Comparison of ENCODE assay signal across 8 cellular contexts in genomic region chr11:86062719-86063118, GRCh38. TPM values are rescaled to one million over a fixed set of nuclear protein-coding genes. Genes with fewer than 3 reads are reported as not detected.
DNase-seq lines count a peak whose midpoint lies in the region; ATAC-seq and TF ChIP-seq lines count a peak whose summit lies in the region.

No MANE protein-coding gene starts in this region.

- peaks cover 76% of the 10 kb centered on the region for H3K4me1 Mint-ChIP-seq in activated T-helper 1 cell treated with anti-CD3 and anti-CD28 coated beads, Interleukin-12 subunit alpha, Interleukin-12 subunit beta, Interleukin-2, Interleukin-4 antibody, amounts not matched to agents 30 ng/mL and 10 ng/mL and 1 ng/mL, durations not matched to agents 14 hours and 24 hours and 36 hours (ENCODE audit: low read depth)
- H3K4me1 Mint-ChIP-seq in glutamatergic neuron (ENCODE audit: low read depth, unreplicated experiment), result peaks cover 21% of the 10 kb centered on the region

- intact Hi-C loops in activated T-helper 1 cell treated with anti-CD3 and anti-CD28 coated beads, Interleukin-12 subunit alpha, Interleukin-12 subunit beta, Interleukin-2, Interleukin-4 antibody, amounts not matched to agents 30 ng/mL and 10 ng/mL and 1 ng/mL, durations not matched to agents 14 hours and 24 hours and 36 hours (cut with micrococcal nuclease), result no loop called here

- H3K27me3 ChIP-seq in right atrium auricular region, result no peaks in the 10 kb centered on the region
- H3K27me3 ChIP-seq in subcutaneous abdominal adipose tissue (ENCODE audit: control insufficient read depth in 5 of 5, insufficient read depth in 4 of 5, low read length in 5 of 5), result no peaks in the 10 kb centered on the region

- peak overlapping the region; percentile 78 for H3K4me3 Mint-ChIP-seq in activated T-helper 1 cell treated with anti-CD3 and anti-CD28 coated beads, Interleukin-12 subunit alpha, Interleukin-12 subunit beta, Interleukin-2, Interleukin-4 antibody, amounts not matched to agents 30 ng/mL and 10 ng/mL and 1 ng/mL, durations not matched to agents 14 hours and 24 hours and 36 hours
- H3K4me3 Mint-ChIP-seq in glutamatergic neuron (ENCODE audit: unreplicated experiment), result no peak overlapping the region

- peak overlapping the region; percentile 61 for H3K27ac Mint-ChIP-seq in activated T-helper 1 cell treated with anti-CD3 and anti-CD28 coated beads, Interleukin-12 subunit alpha, Interleukin-12 subunit beta, Interleukin-2, Interleukin-4 antibody, amounts not matched to agents 30 ng/mL and 10 ng/mL and 1 ng/mL, durations not matched to agents 14 hours and 24 hours and 36 hours
- no peak overlapping the region for H3K27ac Mint-ChIP-seq in glutamatergic neuron (ENCODE audit: unreplicated experiment)

- no peaks in the 10 kb centered on the region for H3K9me3 Mint-ChIP-seq in activated T-helper 1 cell treated with anti-CD3 and anti-CD28 coated beads, Interleukin-12 subunit alpha, Interleukin-12 subunit beta, Interleukin-2, Interleukin-4 antibody, amounts not matched to agents 30 ng/mL and 10 ng/mL and 1 ng/mL, durations not matched to agents 14 hours and 24 hours and 36 hours
- H3K9me3 Mint-ChIP-seq in glutamatergic neuron (ENCODE audit: unreplicated experiment), result peaks cover 1% of the 10 kb centered on the region

- H3K27ac ChIP-seq in right atrium auricular region (peak overlapping the region; percentile 66 to 96), subcutaneous abdominal adipose tissue (ENCODE audit: low read depth, low read length) (peak overlapping the region; percentile 99)

- peak overlapping the region in 4 of 5 donors; percentile 28 to 72 (median 58) for H3K9ac ChIP-seq in subcutaneous abdominal adipose tissue (ENCODE audit: low read length in 5 of 5)

- peaks cover 0 to 81% of the 10 kb centered on the region in 2 donors for H3K4me1 ChIP-seq in right atrium auricular region
- H3K4me1 ChIP-seq in subcutaneous abdominal adipose tissue (ENCODE audit: control insufficient read depth in 5 of 5, insufficient read depth in 5 of 5, low read length in 5 of 5), result peaks cover 0 to 80% (median 68%) of the 10 kb centered on the region in 5 donors

- TF ChIP-seq CTCF in right atrium auricular region (IDR thresholded peaks at IDR 0.05) (no peak), glutamatergic neuron (IDR thresholded peaks at IDR 0.05; ENCODE audit: partially characterized antibody, unreplicated experiment) (no peak)

- ATAC-seq in HG03045 (IDR thresholded peaks at IDR 0.05; ENCODE audit: unreplicated experiment) (no peak), HG03439 (IDR thresholded peaks at IDR 0.05; ENCODE audit: unreplicated experiment) (no peak)

- H3K36me3 Mint-ChIP-seq in activated T-helper 1 cell treated with anti-CD3 and anti-CD28 coated beads, Interleukin-12 subunit alpha, Interleukin-12 subunit beta, Interleukin-2, Interleukin-4 antibody, amounts not matched to agents 30 ng/mL and 10 ng/mL and 1 ng/mL, durations not matched to agents 14 hours and 24 hours and 36 hours (ENCODE audit: low read depth), result peaks cover 39% of the 10 kb centered on the region
- H3K36me3 Mint-ChIP-seq in glutamatergic neuron (ENCODE audit: unreplicated experiment), result no peaks in the 10 kb centered on the region

- no peaks in the 10 kb centered on the region for H3K27me3 Mint-ChIP-seq in activated T-helper 1 cell treated with anti-CD3 and anti-CD28 coated beads, Interleukin-12 subunit alpha, Interleukin-12 subunit beta, Interleukin-2, Interleukin-4 antibody, amounts not matched to agents 30 ng/mL and 10 ng/mL and 1 ng/mL, durations not matched to agents 14 hours and 24 hours and 36 hours (ENCODE audit: insufficient read depth)
- H3K27me3 Mint-ChIP-seq in glutamatergic neuron (ENCODE audit: unreplicated experiment), result peaks cover 1% of the 10 kb centered on the region

- no peaks in the 10 kb centered on the region for H3K9me3 ChIP-seq in right atrium auricular region
- no peaks in the 10 kb centered on the region for H3K9me3 ChIP-seq in subcutaneous abdominal adipose tissue (ENCODE audit: control insufficient read depth in 5 of 5, low read length in 5 of 5)

- H3K36me3 ChIP-seq in right atrium auricular region (no peaks in the 10 kb centered on the region), subcutaneous abdominal adipose tissue (ENCODE audit: control insufficient read depth in 5 of 5, insufficient read depth in 5 of 5, low read length in 5 of 5) (no peaks in the 10 kb centered on the region)

- no peak overlapping the region for H3K4me3 ChIP-seq in right atrium auricular region
- peak overlapping the region in 3 of 5 donors; percentile 26 to 44 (median 30) for H3K4me3 ChIP-seq in subcutaneous abdominal adipose tissue (ENCODE audit: low read depth in 1 of 5, low read length in 5 of 5)

- DNase-seq in NOMO-1 treated with DMSO at 0.1 percent for 48 hours (lab: John Stamatoyannopoulos, UW; ENCODE audit: unreplicated experiment) (peak; percentile 10), NOMO-1 treated with dmso at 0.1 percent for 144 hours (lab: John Stamatoyannopoulos, UW; ENCODE audit: unreplicated experiment) (no peak), right atrium auricular region (ENCODE audit: low spot score) (no peak), glutamatergic neuron (no peak)
- no peak for DNase-seq in activated T-helper 1 cell treated with anti-CD3 and anti-CD28 coated beads, Interleukin-12 subunit alpha, Interleukin-12 subunit beta, Interleukin-2, Interleukin-4 antibody, amounts not matched to agents 30 ng/mL and 10 ng/mL and 1 ng/mL, durations not matched to agents 14 hours and 24 hours and 36 hours (ENCODE audit: low spot score)

RNA-seq across cellular contexts. Expression of gene PICALM, which starts 6.2 kb away (rescaled TPM):
- 174 and 177 TPM in 2 replicates for total RNA-seq in activated T-helper 1 cell treated with anti-CD3 and anti-CD28 coated beads, Interleukin-12 subunit alpha, Interleukin-12 subunit beta, Interleukin-2, Interleukin-4 antibody, amounts not matched to agents 30 ng/mL and 10 ng/mL and 1 ng/mL, durations not matched to agents 14 hours and 24 hours and 36 hours
- total RNA-seq in right atrium auricular region (100 to 1,000 TPM; 166 to 286 TPM), glutamatergic neuron (ENCODE audit: unreplicated experiment) (117 TPM)

Comparison
In these comparisons a context has a peak if more than half of its experiments do, and no peak if none do; other contexts are left out.
1. H3K4me3 ChIP-seq: peak in subcutaneous abdominal adipose tissue (3 of 5); none in right atrium auricular region (0 of 2).